In the genomic region with DNA sequence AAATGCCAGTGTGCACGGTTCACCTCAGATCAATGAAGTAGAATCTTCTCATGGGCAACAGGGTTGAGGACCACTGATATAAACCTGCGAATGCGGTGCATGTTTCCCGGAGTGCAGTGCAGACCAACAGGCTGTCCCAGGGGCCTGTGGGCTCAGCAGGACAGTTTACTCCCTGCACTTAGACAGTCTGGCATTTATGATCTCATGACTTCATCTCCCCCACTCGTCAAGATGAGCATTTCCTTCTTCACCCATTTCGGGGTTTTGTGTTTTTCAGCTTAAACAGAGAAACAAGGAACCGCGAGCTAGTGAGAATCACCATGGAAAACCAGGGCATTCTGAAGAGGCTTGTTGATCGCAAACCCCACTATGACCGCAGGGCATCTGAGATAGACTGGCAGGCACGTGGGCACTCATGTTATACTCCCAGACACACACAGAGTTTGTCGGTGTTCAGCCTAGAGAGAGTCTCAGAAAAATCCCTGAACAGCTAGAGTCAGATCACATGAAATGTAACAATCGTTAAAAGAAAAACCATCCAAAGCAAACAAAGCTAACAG, we compare ENCODE assay signal across 28 cellular contexts. TPM values are rescaled to one million over a fixed set of nuclear protein-coding genes. Genes with fewer than 3 reads are reported as not detected.
"Had no signal": no experiment of that assay in that cellular context is flagged by ENCODE, and none has a peak within 500 bp of the region (broad histone marks: within the 10 kb centered on the region; RNA-seq: fewer than 3 reads in every experiment).

No MANE protein-coding gene starts in this region.

- DNase-seq: activated gamma-delta T cell treated with Interleukin-2 at 50 U/mL for 16 hours; activated T-cell treated with anti-CD3 and anti-CD28 coated beads, Interleukin-2, amount 50 U/mL, for 1 hour; aorta; brain microvascular endothelial cell; caudate nucleus; dermis blood vessel endothelial cell; effector CD8-positive, alpha-beta T cell; glutamatergic neuron; hippocampal formation; kidney glomerular epithelial cell; left lung; naive thymus-derived CD4-positive, alpha-beta T cell; occipital lobe; retina; sigmoid colon; stimulated activated CD4-positive, alpha-beta T cell treated with anti-CD3 and anti-CD28 coated beads, Interleukin-2, amount 100 ng/mL, for 48 hours; stimulated activated CD8-positive, alpha-beta memory T cell treated with anti-CD3 and anti-CD28 coated beads, Interleukin-4, amount 100 ng/mL, for 48 hours; stimulated activated naive B cell treated with anti-CD40 and anti-IgM and Interleukin-4, amounts not matched to agents 10 μg/mL and 1 μg/mL and 100 μg/mL, for 72 hours; testis; trophoblast cell had no signal

- H3K27ac Mint-ChIP-seq: activated naive CD4-positive, alpha-beta T cell treated with anti-CD3 and anti-CD28 coated beads, Interleukin-2, amount 50 U/mL, for 24 hours; naive thymus-derived CD4-positive, alpha-beta T cell; progenitor cell of endocrine pancreas; stimulated activated naive B cell treated with anti-CD40 and anti-IgM and Interleukin-4, amounts not matched to agents 10 μg/mL and 1 μg/mL and 100 μg/mL, for 72 hours had no signal

- H3K27ac ChIP-seq: brain microvascular endothelial cell, left lung, sigmoid colon, testis, vagina had no signal

- ATAC-seq: left lung; naive thymus-derived CD4-positive, alpha-beta T cell; stimulated activated naive B cell treated with anti-CD40 and anti-IgM and Interleukin-4, amounts not matched to agents 10 μg/mL and 1 μg/mL and 100 μg/mL, for 72 hours had no signal

- H3K36me3 ChIP-seq: brain microvascular endothelial cell, left lung, sigmoid colon, vagina had no signal

- H3K27me3 ChIP-seq: brain microvascular endothelial cell, left lung, testis, vagina had no signal

- H3K9me3 Mint-ChIP-seq: activated naive CD4-positive, alpha-beta T cell treated with anti-CD3 and anti-CD28 coated beads, Interleukin-2, amount 50 U/mL, for 24 hours; naive thymus-derived CD4-positive, alpha-beta T cell; neural crest cell; stimulated activated naive B cell treated with anti-CD40 and anti-IgM and Interleukin-4, amounts not matched to agents 10 μg/mL and 1 μg/mL and 100 μg/mL, for 72 hours had no signal

- H3K4me3 Mint-ChIP-seq: activated naive CD4-positive, alpha-beta T cell treated with anti-CD3 and anti-CD28 coated beads, Interleukin-2, amount 50 U/mL, for 24 hours; naive thymus-derived CD4-positive, alpha-beta T cell; neural crest cell; stimulated activated naive B cell treated with anti-CD40 and anti-IgM and Interleukin-4, amounts not matched to agents 10 μg/mL and 1 μg/mL and 100 μg/mL, for 72 hours had no signal

- H3K9me3 ChIP-seq: left lung, sigmoid colon, testis, vagina had no signal

- H3K4me3 ChIP-seq: left lung, lung, sigmoid colon, testis, vagina had no signal

- H3K36me3 Mint-ChIP-seq: activated naive CD4-positive, alpha-beta T cell treated with anti-CD3 and anti-CD28 coated beads, Interleukin-2, amount 50 U/mL, for 24 hours; naive thymus-derived CD4-positive, alpha-beta T cell; stimulated activated naive B cell treated with anti-CD40 and anti-IgM and Interleukin-4, amounts not matched to agents 10 μg/mL and 1 μg/mL and 100 μg/mL, for 72 hours had no signal

- FAIRE-seq: frontal cortex had no signal

RNA-seq across cellular contexts. Expression of gene CFAP97D1, which starts 2.7 kb away (rescaled TPM):
- total RNA-seq: aorta; dermis blood vessel endothelial cell; frontal cortex; left lung; naive thymus-derived CD4-positive, alpha-beta T cell; neural crest cell; occipital lobe; progenitor cell of endocrine pancreas; sigmoid colon; vagina had no signal
- polyA plus RNA-seq: adipose tissue; naive thymus-derived CD4-positive, alpha-beta T cell; sigmoid colon had no signal

RNA-seq across cellular contexts. Expression of gene SOST, which starts 24.4 kb away (rescaled TPM):
- total RNA-seq: dermis blood vessel endothelial cell; frontal cortex; lung; naive thymus-derived CD4-positive, alpha-beta T cell; neural crest cell; occipital lobe; sigmoid colon; vagina had no signal
- polyA plus RNA-seq: adipose tissue; esophagus; naive thymus-derived CD4-positive, alpha-beta T cell; sigmoid colon had no signal

RNA-seq across cellular contexts. Expression of gene MPP3, which starts 50.0 kb away (rescaled TPM):
- polyA plus RNA-seq: naive thymus-derived CD4-positive, alpha-beta T cell had no signal
